8 cellular contexts compared by ENCODE assay signal in the genomic region with DNA sequence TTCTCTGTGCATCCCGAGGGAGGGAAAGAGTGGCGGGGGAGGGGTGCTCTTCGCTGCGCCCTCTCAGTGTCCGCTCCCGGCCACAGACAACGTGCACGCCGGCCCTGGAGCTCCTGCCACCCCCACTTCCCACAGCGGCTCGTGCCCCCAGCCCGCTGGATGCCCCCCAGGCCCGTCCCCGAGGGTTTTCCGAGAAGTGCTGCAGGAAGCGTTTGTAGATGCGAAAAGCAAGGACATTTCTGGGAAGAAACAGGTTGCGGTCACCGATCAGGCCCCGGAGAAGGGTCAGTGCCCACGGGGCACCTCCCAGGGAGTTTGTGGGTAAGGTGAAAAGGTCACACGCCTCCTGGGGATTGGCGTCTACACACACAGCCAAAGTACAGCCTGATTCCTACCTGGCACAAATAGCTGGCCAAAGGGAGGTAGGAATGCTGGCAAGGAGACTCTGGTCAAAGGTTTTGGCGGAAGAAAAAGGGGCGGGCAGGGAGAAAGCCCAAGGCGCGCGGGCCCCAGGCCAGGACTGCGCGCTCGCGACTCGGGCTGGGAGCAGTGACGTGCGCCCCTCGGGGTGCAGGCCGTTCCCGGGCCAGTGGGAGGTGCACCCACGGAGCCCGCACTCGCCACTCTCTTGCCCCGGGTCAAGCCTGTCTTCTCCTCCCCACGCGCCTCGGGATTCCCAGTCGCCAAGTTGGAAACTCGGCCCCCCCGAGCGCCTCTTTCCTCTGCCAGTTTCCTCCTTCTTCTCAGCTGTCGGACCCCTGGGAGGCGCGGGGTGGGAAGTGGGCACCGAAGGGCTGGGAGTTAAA. TPM values are rescaled to one million over a fixed set of nuclear protein-coding genes. Genes with fewer than 3 reads are reported as not detected.
DNase-seq lines count a peak whose midpoint lies in the region; ATAC-seq and TF ChIP-seq lines count a peak whose summit lies in the region.

No MANE protein-coding gene starts in this region.

- H3K27ac ChIP-seq in BLaER1 (no peak overlapping the region), HUES48 (ENCODE audit: low read depth, low read length) (no peak overlapping the region), adrenal gland (peak overlapping the region in 4 of 5 donors; percentile 75 to 93 (median 87)), rectal smooth muscle tissue (ENCODE audit: low read depth, low read length) (peak overlapping the region; percentile 83)

- ATAC-seq in left ventricle myocardium superior: peak; percentile 62
- no peak for ATAC-seq in GM19023 (IDR thresholded peaks at IDR 0.05; ENCODE audit: unreplicated experiment)

- peaks cover 71% of the 10 kb centered on the region for H3K27me3 ChIP-seq in BLaER1
- H3K27me3 ChIP-seq in HUES48 (ENCODE audit: control insufficient read depth, insufficient read depth, low read length): peaks cover 72% of the 10 kb centered on the region
- no peaks in the 10 kb centered on the region for H3K27me3 ChIP-seq in adrenal gland
- H3K27me3 ChIP-seq in rectal smooth muscle tissue (ENCODE audit: control insufficient read depth, insufficient read depth, low read length): no peaks in the 10 kb centered on the region

- H3K36me3 ChIP-seq in BLaER1 (no peaks in the 10 kb centered on the region), HUES48 (ENCODE audit: control insufficient read depth, insufficient read depth, low read length) (no peaks in the 10 kb centered on the region), adrenal gland (replicated peaks in 1 of 2) (no peaks in the 10 kb centered on the region), rectal smooth muscle tissue (ENCODE audit: control insufficient read depth, insufficient read depth, low read length) (no peaks in the 10 kb centered on the region)

- TF ChIP-seq POLR2A in adrenal gland (IDR thresholded peaks at IDR 0.05): no peak

- TF ChIP-seq CTCF in adrenal gland (IDR thresholded peaks at IDR 0.05): no peak

- DNase-seq in adrenal gland: peak; percentile 49 to 70 (median 52)
- DNase-seq in left ventricle myocardium superior: peak; percentile 88
- DNase-seq in stimulated activated naive CD4-positive, alpha-beta T cell treated with Interleukin-2 at 50 U/mL for 16 hours (lab: John Stamatoyannopoulos, UW): no peak
- no peak for DNase-seq in T-helper 9 cell

- intact Hi-C loops in adrenal gland (cut with DNase I) (loop anchor here (10.0 kb wide), 2 partner anchors 529 to 1299 kb away; no protein-coding TSS in a partner anchor), left ventricle myocardium superior (cut with micrococcal nuclease) (no loop called here)

- peaks cover 26% of the 10 kb centered on the region for H4K20me1 ChIP-seq in BLaER1

- H3K4me3 ChIP-seq in BLaER1: peak overlapping the region; percentile 69
- H3K4me3 ChIP-seq in HUES48 (ENCODE audit: low read depth, low read length): peak overlapping the region; percentile 75
- peak overlapping the region in 3 of 4 donors; percentile 4 to 78 (median 63) for H3K4me3 ChIP-seq in adrenal gland
- peak overlapping the region; percentile 78 for H3K4me3 ChIP-seq in rectal smooth muscle tissue (ENCODE audit: low read length)

- H3K9me3 ChIP-seq in BLaER1: no peaks in the 10 kb centered on the region
- H3K9me3 ChIP-seq in HUES48 (ENCODE audit: control insufficient read depth, insufficient read depth, low read length): no peaks in the 10 kb centered on the region
- H3K9me3 ChIP-seq in adrenal gland (replicated peaks in 1 of 3): no peaks in the 10 kb centered on the region

- H3K9ac ChIP-seq in BLaER1 (no peak overlapping the region), HUES48 (ENCODE audit: low read depth, low read length) (no peak overlapping the region), rectal smooth muscle tissue (ENCODE audit: low read length) (peak overlapping the region; percentile 49)

- whole genome bisulfite sequencing in adrenal gland, 4 donors: 0 to 1% (median 1%) methylated on average over 24 to 53 of the region's 53 CpGs

- H3K4me1 ChIP-seq in BLaER1: peaks cover 36% of the 10 kb centered on the region
- H3K4me1 ChIP-seq in HUES48 (ENCODE audit: control insufficient read depth, insufficient read depth, low read length): peaks cover 23% of the 10 kb centered on the region
- H3K4me1 ChIP-seq in adrenal gland (replicated peaks in 1 of 2): peaks cover 20 to 30% of the 10 kb centered on the region in 2 donors
- peaks cover 8% of the 10 kb centered on the region for H3K4me1 ChIP-seq in rectal smooth muscle tissue (ENCODE audit: control insufficient read depth, insufficient read depth, low read length)

- peak overlapping the region; percentile 98 for H3K4me2 ChIP-seq in BLaER1

RNA-seq across cellular contexts. Expression of a gene that starts 1.5 kb away (rescaled TPM):
- total RNA-seq in adrenal gland (100 to 1,000 TPM in 4 of 8 donors, 10 to 100 TPM in 4; 56.3 to 151 (median 115) TPM), left ventricle myocardium superior (175 TPM)
- polyA plus RNA-seq in adrenal gland: 10 to 100 TPM; 20.2 to 55.8 (median 27.9) TPM

Comparison
In these comparisons a context has a peak if more than half of its experiments do, and no peak if none do; other contexts are left out.
1. H3K27ac ChIP-seq: peak in adrenal gland (4 of 5) and rectal smooth muscle tissue (single experiment); none in BLaER1 (single experiment) and HUES48 (single experiment).
2. DNase-seq: peak in adrenal gland (7 of 7) and left ventricle myocardium superior (single experiment); none in stimulated activated naive CD4-positive, alpha-beta T cell treated with Interleukin-2 at 50 U/mL for 16 hours (single experiment) and T-helper 9 cell (single experiment).
3. Peak in every context shown above with its lines, with median percentiles within 50 percentile points of each other: H3K4me3 ChIP-seq.